ENCODE assay signal across 1 cellular context in genomic region chr2:164328310-164328709, GRCh38.
TF ChIP-seq lines count a peak whose summit lies in the region.

No MANE protein-coding gene starts in this region.

TF ChIP-seq in HepG2, 621 proteins besides CTCF, POLR2A, EP300 and RAD21 (continued from another document):
- no peak for TF ChIP-seq E2F2 (CRISPR knock-in tag; IDR thresholded peaks at IDR 0.05; ENCODE audit: borderline replicate concordance)
- no peak for TF ChIP-seq SNAPC4 (CRISPR knock-in tag; IDR thresholded peaks at IDR 0.05)
- TF ChIP-seq LCORL (IDR thresholded peaks at IDR 0.05): no peak
- TF ChIP-seq LCORL (CRISPR knock-in tag; IDR thresholded peaks at IDR 0.05): no peak
- TF ChIP-seq BORCS8-MEF2B (CRISPR knock-in tag; IDR thresholded peaks at IDR 0.05): no peak
- TF ChIP-seq U2AF2 (IDR thresholded peaks at IDR 0.05; ENCODE audit: low read depth, low read length): no peak
- no peak for TF ChIP-seq NR1H2 (CRISPR knock-in tag; IDR thresholded peaks at IDR 0.05; ENCODE audit: borderline replicate concordance, low read depth)
